26 cellular contexts compared by ENCODE assay signal in the genomic region with DNA sequence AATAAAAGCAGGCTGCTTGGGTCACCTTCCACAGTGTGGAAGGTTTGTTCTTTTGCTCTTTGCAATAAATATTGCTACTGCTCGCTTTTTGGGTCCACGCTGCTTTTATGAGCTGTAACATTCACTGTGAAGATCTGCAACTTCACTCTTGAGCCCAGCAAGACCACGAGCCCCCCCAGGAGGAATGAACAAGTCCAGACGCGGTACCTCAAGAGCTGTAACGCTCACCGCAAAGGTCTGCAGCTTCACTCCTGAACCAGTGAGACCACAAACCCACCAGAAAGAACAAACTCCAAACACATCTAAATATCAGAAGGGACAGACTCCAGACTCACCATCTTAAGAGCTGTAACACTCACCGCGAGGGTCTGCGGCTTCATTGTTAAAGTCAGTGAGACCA. TPM values are rescaled to one million over a fixed set of nuclear protein-coding genes. Genes with fewer than 3 reads are reported as not detected.
"Had no signal": no experiment of that assay in that cellular context is flagged by ENCODE, and none has a peak within 500 bp of the region (broad histone marks: within the 10 kb centered on the region; RNA-seq: fewer than 3 reads in every experiment).

No MANE protein-coding gene starts in this region.

- ATAC-seq: effector memory CD8-positive, alpha-beta T cell; left lobe of liver; mucosa of descending colon; sciatic nerve had no signal

- FAIRE-seq: endometrium, keratinocyte had no signal

- H3K9me3 Mint-ChIP-seq: effector memory CD8-positive, alpha-beta T cell; memory B cell; stimulated activated naive CD8-positive, alpha-beta T cell treated with anti-CD3 and anti-CD28 coated beads, Interleukin-15, amount 100 ng/mL, for 72 hours had no signal

- H3K4me3 Mint-ChIP-seq: memory B cell; nephron progenitor cell; stimulated activated naive CD8-positive, alpha-beta T cell treated with anti-CD3 and anti-CD28 coated beads, Interleukin-15, amount 100 ng/mL, for 72 hours had no signal

- H3K4me1 Mint-ChIP-seq: memory B cell; mesothelial cell of epicardium; nephron progenitor cell; stimulated activated naive CD8-positive, alpha-beta T cell treated with anti-CD3 and anti-CD28 coated beads, Interleukin-15, amount 100 ng/mL, for 72 hours had no signal

- H3K27me3 Mint-ChIP-seq: progenitor cell of endocrine pancreas had no signal

- H3K27ac Mint-ChIP-seq: effector memory CD8-positive, alpha-beta T cell; memory B cell; mesothelial cell of epicardium; naive B cell; nephron progenitor cell; progenitor cell of endocrine pancreas; stimulated activated naive CD8-positive, alpha-beta T cell treated with anti-CD3 and anti-CD28 coated beads, Interleukin-15, amount 100 ng/mL, for 72 hours had no signal

- H3K36me3 Mint-ChIP-seq: memory B cell, mesothelial cell of epicardium, naive B cell had no signal

- DNase-seq: cerebellar nuclear complex; cortex of kidney; effector memory CD8-positive, alpha-beta T cell; erythroblast; esophagus squamous epithelium; foreskin melanocyte; hypothalamus; mucosa of descending colon; naive B cell; nephron progenitor cell; stimulated activated CD4-positive, alpha-beta T cell treated with anti-CD3 and anti-CD28 coated beads, Interleukin-12 subunit alpha, Interleukin-12 subunit beta, amount 100 ng/mL, for 4 hours; stimulated activated CD4-positive, alpha-beta T cell treated with anti-CD3 and anti-CD28 coated beads, Interleukin-1b, Interleukin-23, amount 100 ng/mL, for 48 hours; stimulated activated CD4-positive, alpha-beta T cell treated with anti-CD3 and anti-CD28 coated beads, Interleukin-4, amount 100 ng/mL, for 1 hour; stimulated activated CD8-positive, alpha-beta memory T cell treated with anti-CD3 and anti-CD28 coated beads, Interleukin-4, amount 100 ng/mL, for 48 hours; stimulated activated naive CD4-positive, alpha-beta T cell; stimulated activated naive CD8-positive, alpha-beta T cell treated with anti-CD3 and anti-CD28 coated beads, Interleukin-15, amount 100 ng/mL, for 72 hours; thyroid gland; trophoblast cell had no signal

RNA-seq across cellular contexts. Expression of a gene that starts 47.5 kb away (rescaled TPM):
- total RNA-seq: mesothelial cell of epicardium, progenitor cell of endocrine pancreas, smooth muscle cell had no signal
